In the genomic region with DNA sequence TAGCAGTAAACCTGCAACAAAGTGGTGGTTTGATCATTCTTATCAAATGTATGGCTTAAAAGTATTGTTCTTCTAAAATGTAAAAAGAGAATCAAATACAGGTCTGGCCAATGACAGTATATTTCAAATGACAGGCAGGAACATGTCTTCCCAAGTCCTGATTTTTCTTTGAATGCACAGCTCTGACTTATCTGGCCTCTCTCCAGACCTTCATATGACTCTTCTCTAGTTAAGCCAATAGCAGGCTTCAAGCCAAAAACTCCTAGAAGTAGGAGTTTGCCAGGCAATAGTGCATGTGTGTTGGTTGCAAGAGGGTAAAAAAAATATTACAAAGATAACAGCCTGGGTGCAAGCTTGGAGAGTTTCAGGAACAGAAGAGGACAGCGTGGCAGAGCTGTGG, we compare ENCODE assay signal across 16 cellular contexts.
DNase-seq lines count a peak whose midpoint lies in the region; ATAC-seq and TF ChIP-seq lines count a peak whose summit lies in the region.
"Had no signal": no experiment of that assay in that cellular context is flagged by ENCODE, and none has a peak within 500 bp of the region (broad histone marks: within the 10 kb centered on the region; RNA-seq: fewer than 3 reads in every experiment).

No MANE protein-coding gene starts in this region.

- peaks cover 0 to 14% (median 6%) of the 10 kb centered on the region in 6 donors for H3K4me1 ChIP-seq in spleen

- in situ Hi-C loops in astrocyte of the spinal cord (cut with HindIII; ENCODE audit: low sequenced_read_pairs): no loop called here

- no peaks in the 10 kb centered on the region for H3K9me3 ChIP-seq in MG63
- no peaks in the 10 kb centered on the region for H3K9me3 ChIP-seq in spleen
- H3K9me3 ChIP-seq: thyroid gland had no signal

- H3K4me3 ChIP-seq in MG63: no peak overlapping the region
- no peak overlapping the region for H3K4me3 ChIP-seq in astrocyte of the spinal cord (ENCODE audit: low read depth, low read length)
- no peak overlapping the region for H3K4me3 ChIP-seq in spleen
- H3K4me3 ChIP-seq: thyroid gland had no signal

- ATAC-seq in stimulated activated effector memory CD8-positive, alpha-beta T cell treated with anti-CD3 and anti-CD28 coated beads, Interleukin-12 subunit alpha, Interleukin-12 subunit beta, amount 100 ng/mL, for 72 hours: no peak
- ATAC-seq: left lobe of liver had no signal

- no peaks in the 10 kb centered on the region for H3K4me1 Mint-ChIP-seq in stimulated activated effector memory CD8-positive, alpha-beta T cell treated with anti-CD3 and anti-CD28 coated beads, Interleukin-12 subunit alpha, Interleukin-12 subunit beta, amount 100 ng/mL, for 72 hours
- H3K4me1 Mint-ChIP-seq in Calu3 (ENCODE audit: low read depth, unreplicated experiment): peaks cover 31% of the 10 kb centered on the region
- H3K4me1 Mint-ChIP-seq: activated naive CD4-positive, alpha-beta T cell treated with anti-CD3 and anti-CD28 coated beads, Interleukin-2, amount 10 ng/mL, durations not matched to agents 7 days and 5 days had no signal

- CTCF ChIA-PET in Calu3 (lab: Charles Lee): no interaction called here

- intact Hi-C loops in spleen (cut with DNase I; ENCODE audit: low total_unique reads) (no loop called here), Calu3 (cut with micrococcal nuclease; ENCODE audit: unreplicated experiment) (no loop called here)

- 80 to 95% (median 89%) methylated on average over 1 of the region's 1 CpG for WGBS in spleen, 5 donors

- no peak overlapping the region for H3K27ac Mint-ChIP-seq in stimulated activated effector memory CD8-positive, alpha-beta T cell treated with anti-CD3 and anti-CD28 coated beads, Interleukin-12 subunit alpha, Interleukin-12 subunit beta, amount 100 ng/mL, for 72 hours
- H3K27ac Mint-ChIP-seq in Calu3 (ENCODE audit: unreplicated experiment): no peak overlapping the region
- H3K27ac Mint-ChIP-seq: activated naive CD4-positive, alpha-beta T cell treated with anti-CD3 and anti-CD28 coated beads, Interleukin-2, amount 10 ng/mL, durations not matched to agents 7 days and 5 days had no signal

- H3K27me3 ChIP-seq in MG63 (no peaks in the 10 kb centered on the region), spleen (replicated peaks in 1 of 7) (no peaks in the 10 kb centered on the region)
- H3K27me3 ChIP-seq: thyroid gland had no signal

- H3K27ac ChIP-seq in spleen: no peak overlapping the region
- H3K27ac ChIP-seq: thyroid gland had no signal

- TF ChIP-seq CTCF in astrocyte of the spinal cord (IDR thresholded peaks at IDR 0.05; ENCODE audit: low read depth, low read length): no peak
- TF ChIP-seq CTCF in spleen (IDR thresholded peaks at IDR 0.05 in 8 of 11, conservative IDR thresholded peaks at IDR 0.05 in 3 of 11): no peak
- no peak for TF ChIP-seq CTCF in Calu3 (IDR thresholded peaks at IDR 0.05; ENCODE audit: unreplicated experiment)

- no peaks in the 10 kb centered on the region for H3K9me3 Mint-ChIP-seq in stimulated activated effector memory CD8-positive, alpha-beta T cell treated with anti-CD3 and anti-CD28 coated beads, Interleukin-12 subunit alpha, Interleukin-12 subunit beta, amount 100 ng/mL, for 72 hours
- no peaks in the 10 kb centered on the region for H3K9me3 Mint-ChIP-seq in Calu3 (ENCODE audit: low read depth, unreplicated experiment)
- H3K9me3 Mint-ChIP-seq: activated naive CD4-positive, alpha-beta T cell treated with anti-CD3 and anti-CD28 coated beads, Interleukin-2, amount 10 ng/mL, durations not matched to agents 7 days and 5 days had no signal

- H3K4me3 Mint-ChIP-seq in stimulated activated effector memory CD8-positive, alpha-beta T cell treated with anti-CD3 and anti-CD28 coated beads, Interleukin-12 subunit alpha, Interleukin-12 subunit beta, amount 100 ng/mL, for 72 hours: no peak overlapping the region
- no peak overlapping the region for H3K4me3 Mint-ChIP-seq in Calu3 (ENCODE audit: low read depth, unreplicated experiment)
- H3K4me3 Mint-ChIP-seq: activated naive CD4-positive, alpha-beta T cell treated with anti-CD3 and anti-CD28 coated beads, Interleukin-2, amount 10 ng/mL, durations not matched to agents 7 days and 5 days had no signal

- H3K27me3 Mint-ChIP-seq in Calu3 (ENCODE audit: unreplicated experiment): no peaks in the 10 kb centered on the region
- H3K27me3 Mint-ChIP-seq: activated naive CD4-positive, alpha-beta T cell treated with anti-CD3 and anti-CD28 coated beads, Interleukin-2, amount 10 ng/mL, durations not matched to agents 7 days and 5 days had no signal

- DNase-seq in DMS79 (lab: John Stamatoyannopoulos, UW): peak; percentile 51
- peak; percentile 40 for DNase-seq in MG63
- peak; percentile 61 for DNase-seq in astrocyte of the spinal cord (ENCODE audit: low read depth, low spot score)
- peak; percentile 33 for DNase-seq in glomerular visceral epithelial cell (ENCODE audit: extremely low spot score)
- DNase-seq in stimulated activated effector memory CD8-positive, alpha-beta T cell treated with anti-CD3 and anti-CD28 coated beads, Interleukin-12 subunit alpha, Interleukin-12 subunit beta, amount 100 ng/mL, for 72 hours (ENCODE audit: low spot score in 2 of 2): no peak
- no peak for DNase-seq in spleen
- DNase-seq in Calu3: no peak
- no peak for DNase-seq in midbrain (lab: John Stamatoyannopoulos, UW)
- DNase-seq: activated naive CD4-positive, alpha-beta T cell treated with anti-CD3 and anti-CD28 coated beads, Interleukin-2, amount 10 ng/mL, durations not matched to agents 7 days and 5 days; cortex of kidney; glutamatergic neuron; Kasumi-1; SHP77 treated with DMSO at 0.1 percent for 48 hours; stimulated activated CD4-positive, alpha-beta T cell treated with anti-CD3 and anti-CD28 coated beads, Interleukin-12 subunit alpha, Interleukin-12 subunit beta, amount 100 ng/mL, for 4 hours had no signal

- no peaks in the 10 kb centered on the region for H3K36me3 Mint-ChIP-seq in stimulated activated effector memory CD8-positive, alpha-beta T cell treated with anti-CD3 and anti-CD28 coated beads, Interleukin-12 subunit alpha, Interleukin-12 subunit beta, amount 100 ng/mL, for 72 hours
- peaks cover 5% of the 10 kb centered on the region for H3K36me3 Mint-ChIP-seq in Calu3 (ENCODE audit: insufficient read depth, unreplicated experiment)
- H3K36me3 Mint-ChIP-seq: activated naive CD4-positive, alpha-beta T cell treated with anti-CD3 and anti-CD28 coated beads, Interleukin-2, amount 10 ng/mL, durations not matched to agents 7 days and 5 days had no signal

- no TSS peak for BruUV-seq in Calu3 (replicated peaks; lab: Mats Ljungman, UMichigan)

- H3K36me3 ChIP-seq in MG63 (no peaks in the 10 kb centered on the region), spleen (no peaks in the 10 kb centered on the region)
- H3K36me3 ChIP-seq: thyroid gland had no signal

- no peak for TF ChIP-seq POLR2A in spleen (IDR thresholded peaks at IDR 0.05)

Comparison
In these comparisons a context has a peak if more than half of its experiments do, and no peak if none do; other contexts are left out.
1. DNase-seq: peak in DMS79 (single experiment), MG63 (single experiment), astrocyte of the spinal cord (single experiment) and glomerular visceral epithelial cell (single experiment); none in stimulated activated effector memory CD8-positive, alpha-beta T cell treated with anti-CD3 and anti-CD28 coated beads, Interleukin-12 subunit alpha, Interleukin-12 subunit beta, amount 100 ng/mL, for 72 hours (0 of 2), spleen (single experiment), Calu3 (single experiment) and midbrain (single experiment).